7 cellular contexts compared by ENCODE assay signal in genomic region chr15:73539212-73539594, GRCh38.
A peak's percentile ranks its signal among the peaks of the same experiment; 100 is the strongest.
DNase-seq lines count a peak whose midpoint lies in the region; ATAC-seq and TF ChIP-seq lines count a peak whose summit lies in the region.
"Not testable (repeated sequence)": the region's sequence is repeated elsewhere in the genome, so short reads cannot be mapped to it uniquely, and the experiment has no call there.

No MANE protein-coding gene starts in this region.

- peak overlapping the region; percentile 50 for H3K27ac ChIP-seq in PC-9
- peak overlapping the region; percentile 26 to 37 for H3K27ac ChIP-seq in left lung
- H3K27ac ChIP-seq in thyroid gland, result not testable (repeated sequence)

- not testable (repeated sequence) for TF ChIP-seq EP300 in Ishikawa (IDR thresholded peaks at IDR 0.05; ENCODE audit: borderline replicate concordance)

- POLR2A ChIA-PET in Caco-2 (lab: Charles Lee); PC-9 (lab: Charles Lee; ENCODE audit: unreplicated experiment): not testable (repeated sequence)

- not testable (repeated sequence) for H3K27ac Mint-ChIP-seq in Caco-2 (ENCODE audit: unreplicated experiment)

- H3K4me1 ChIP-seq in Caco-2, left lung, thyroid gland: not testable (repeated sequence)
- peaks cover 27% of the 10 kb centered on the region for H3K4me1 ChIP-seq in PC-9 (replicated peaks; ENCODE audit: insufficient read depth)

- H3K27me3 ChIP-seq in Caco-2 (replicated peaks; ENCODE audit: control insufficient read depth, insufficient read depth, low read length); PC-9 (ENCODE audit: insufficient read depth, low read depth); left lung; thyroid gland: not testable (repeated sequence)

- CTCF ChIA-PET in Caco-2 (lab: Charles Lee) (interaction anchor here (0.6 kb wide), 2 partner anchors 28 to 158 kb away, joined by 3 to 5 read pairs; no protein-coding TSS in a partner anchor), PC-9 (lab: Charles Lee) (interaction anchor here (0.6 kb wide), 3 partner anchors 22 to 784 kb away, joined by 3 to 6 read pairs (median 3); no protein-coding TSS in a partner anchor)

- H3K9me2 ChIP-seq in PC-9 (ENCODE audit: insufficient read depth), result not testable (repeated sequence)

- not testable (repeated sequence) for H3K9me3 Mint-ChIP-seq in Caco-2 (ENCODE audit: unreplicated experiment)

- intact Hi-C loops in Caco-2 (cut with micrococcal nuclease; ENCODE audit: unreplicated experiment); PC-9 (cut with micrococcal nuclease; ENCODE audit: unreplicated experiment); left lung (cut with DNase I); thyroid gland (cut with DNase I): not testable (repeated sequence)

- H3K4me1 Mint-ChIP-seq in Caco-2 (ENCODE audit: low read depth, unreplicated experiment), result not testable (repeated sequence)

- not testable (repeated sequence) for H4K20me1 ChIP-seq in PC-9 (ENCODE audit: insufficient read depth)

- not testable (repeated sequence) for H3K36me3 ChIP-seq in Caco-2 (ENCODE audit: control insufficient read depth, insufficient read depth, low read length); PC-9 (ENCODE audit: low read depth); left lung; thyroid gland

- H3K27me3 Mint-ChIP-seq in Caco-2 (ENCODE audit: insufficient read depth, unreplicated experiment), result not testable (repeated sequence)

- not testable (repeated sequence) for H2AFZ ChIP-seq in PC-9

- not testable (repeated sequence) for TF ChIP-seq CTCF in Caco-2 (IDR thresholded peaks at IDR 0.05; ENCODE audit: insufficient read depth in 1 of 2, low read depth in 1 of 2, low read length in 1 of 2, severe bottlenecking in 1 of 2, unreplicated experiment in 1 of 2); PC-9 (conservative IDR thresholded peaks at IDR 0.05); epithelial cell of esophagus (IDR thresholded peaks at IDR 0.05; ENCODE audit: insufficient read depth, low read depth, low read length, missing control alignments); left lung (IDR thresholded peaks at IDR 0.05); thyroid gland (IDR thresholded peaks at IDR 0.05)

- peak overlapping the region; percentile 70 for H3K4me2 ChIP-seq in PC-9

- not testable (repeated sequence) for TF ChIP-seq RAD21 in Ishikawa (IDR thresholded peaks at IDR 0.05; ENCODE audit: low read depth)

- BruUV-seq in Caco-2 (replicated peaks; lab: Mats Ljungman, UMichigan); PC-9 (replicated peaks; lab: Mats Ljungman, UMichigan): not testable (repeated sequence)

- H3K4me3 ChIP-seq in Caco-2 (ENCODE audit: low read depth, low read length); PC-9; epithelial cell of esophagus (ENCODE audit: low read length); left lung; thyroid gland (replicated peaks in 1 of 3): not testable (repeated sequence)

- WGBS in thyroid gland, 2 donors, result 32 to 43% methylated on average over 7 of the region's 7 CpGs

- not testable (repeated sequence) for H3K4me3 Mint-ChIP-seq in Caco-2 (ENCODE audit: unreplicated experiment)

- H3K36me3 Mint-ChIP-seq in Caco-2 (ENCODE audit: insufficient read depth, unreplicated experiment), result not testable (repeated sequence)

- H3K9me3 ChIP-seq in Caco-2; PC-9 (ENCODE audit: insufficient read depth, low read depth); left lung; thyroid gland: not testable (repeated sequence)

- H3F3A ChIP-seq in PC-9 (ENCODE audit: insufficient read depth, low read depth), result peaks cover 11% of the 10 kb centered on the region

- ATAC-seq in left lung, result peak; percentile 82

- DNase-seq in Caco-2, result peak; percentile 20 to 45
- DNase-seq in PC-9, result peak; percentile 70 to 76
- peak; percentile 42 for DNase-seq in epithelial cell of esophagus (ENCODE audit: low read depth)
- peak; percentile 75 to 84 for DNase-seq in left lung
- DNase-seq in mucosa of gallbladder (ENCODE audit: low spot score), result peak; percentile 45
- DNase-seq in thyroid gland, result peak; percentile 83

- not testable (repeated sequence) for H3K79me2 ChIP-seq in PC-9 (ENCODE audit: low read depth)

- not testable (repeated sequence) for TF ChIP-seq POLR2A in thyroid gland (IDR thresholded peaks at IDR 0.05)

TF ChIP-seq in Ishikawa, 13 proteins besides CTCF, POLR2A, EP300 and RAD21:
- TF ChIP-seq CEBPB (IDR thresholded peaks at IDR 0.05), result peak; percentile 66

Comparison
In these comparisons a context has a peak if more than half of its experiments do, and no peak if none do; other contexts are left out.
1. DNase-seq: peak in every context shown above with its lines; median percentile 83 in thyroid gland; 80 in left lung; 73 in PC-9; 45 in mucosa of gallbladder; 42 in epithelial cell of esophagus; 32 in Caco-2.